Comparison of ENCODE assay signal across 8 cellular contexts in genomic region chr10:92290837-92291609, GRCh38. TPM values are rescaled to one million over a fixed set of nuclear protein-coding genes. Genes with fewer than 3 reads are reported as not detected.
DNase-seq lines count a peak whose midpoint lies in the region; ATAC-seq and TF ChIP-seq lines count a peak whose summit lies in the region.

CPEB3 (minus strand) TSS chr10:92291078; CDS start chr10:92240350, 50,728 bp downstream.
MARCHF5 (plus strand) TSS chr10:92291167; CDS start chr10:92291495, 328 bp downstream.

- H3K27ac Mint-ChIP-seq in GM23338: no peak within 1 kb of the TSS
- peak within 1 kb of the TSS; percentile 77 for H3K27ac Mint-ChIP-seq in activated T-helper 2 cell treated with anti-CD3 and anti-CD28 coated beads, Interferon-gamma antibody, Interleukin-2, Interleukin-4, amounts not matched to agents 10 μg/mL and 5 μg/mL and 100 μg/mL, durations not matched to agents 14 hours and 24 hours and 36 hours
- peak within 1 kb of the TSS; percentile 76 to 89 for H3K27ac Mint-ChIP-seq in natural killer cell treated with Interleukin-12 subunit alpha and Interleukin-12 subunit beta and Interleukin-15 and Interleukin-18, amount 100 ng/mL, for 72 hours

- peaks cover 3% of the 10 kb centered on the region; the same call in 1 of the 2 replicates for H3K36me3 ChIP-seq in GM23338 (ENCODE audit: insufficient read depth)

- H3K79me2 ChIP-seq in GM23338 (replicated peaks; ENCODE audit: insufficient read depth): peaks cover 50% of the 10 kb centered on the region

- peaks cover 18% of the 10 kb centered on the region for H3K4me1 Mint-ChIP-seq in GM23338
- H3K4me1 Mint-ChIP-seq in activated T-helper 2 cell treated with anti-CD3 and anti-CD28 coated beads, Interferon-gamma antibody, Interleukin-2, Interleukin-4, amounts not matched to agents 10 μg/mL and 5 μg/mL and 100 μg/mL, durations not matched to agents 14 hours and 24 hours and 36 hours (ENCODE audit: low read depth): peaks cover 21% of the 10 kb centered on the region
- H3K4me1 Mint-ChIP-seq in natural killer cell treated with Interleukin-12 subunit alpha and Interleukin-12 subunit beta and Interleukin-15 and Interleukin-18, amount 100 ng/mL, for 72 hours (ENCODE audit: low read depth in 2 of 2): peaks cover 13 to 22% of the 10 kb centered on the region in 2 donors

- H3K36me3 Mint-ChIP-seq in GM23338 (ENCODE audit: low read depth): peaks cover 9% of the 10 kb centered on the region
- H3K36me3 Mint-ChIP-seq in activated T-helper 2 cell treated with anti-CD3 and anti-CD28 coated beads, Interferon-gamma antibody, Interleukin-2, Interleukin-4, amounts not matched to agents 10 μg/mL and 5 μg/mL and 100 μg/mL, durations not matched to agents 14 hours and 24 hours and 36 hours (ENCODE audit: low read depth): peaks cover 17% of the 10 kb centered on the region
- H3K36me3 Mint-ChIP-seq in natural killer cell treated with Interleukin-12 subunit alpha and Interleukin-12 subunit beta and Interleukin-15 and Interleukin-18, amount 100 ng/mL, for 72 hours: no peaks in the 10 kb centered on the region

- peak; percentile 97 for ATAC-seq in GM23338
- ATAC-seq in natural killer cell treated with Interleukin-12 subunit alpha and Interleukin-12 subunit beta and Interleukin-15 and Interleukin-18, amount 100 ng/mL, for 72 hours: peak; percentile 99
- ATAC-seq in stimulated activated naive CD8-positive, alpha-beta T cell treated with anti-CD3 and anti-CD28 coated beads, Interleukin-15, Interleukin-2, amounts not matched to agents 100 U/mL and 50 U/mL, for 24 hours: peak; percentile 99

- intact Hi-C loops in activated T-helper 2 cell treated with anti-CD3 and anti-CD28 coated beads, Interferon-gamma antibody, Interleukin-2, Interleukin-4, amounts not matched to agents 10 μg/mL and 5 μg/mL and 100 μg/mL, durations not matched to agents 14 hours and 24 hours and 36 hours (cut with micrococcal nuclease): loop anchor here (1.0 to 10.0 kb wide), 7 partner anchors 51 to 494 kb away; partner anchors contain the start of genes IDE and TNKS2

- H3K4me1 ChIP-seq in GM23338 (ENCODE audit: insufficient read depth): peaks cover 12% of the 10 kb centered on the region; the same call in 1 of the 2 replicates

- no peaks in the 10 kb centered on the region for H3K27me3 ChIP-seq in GM23338 (ENCODE audit: insufficient read depth)

- H3F3A ChIP-seq in GM23338 (replicated peaks; ENCODE audit: low read depth): no peaks in the 10 kb centered on the region

- peaks cover 24% of the 10 kb centered on the region for H4K20me1 ChIP-seq in GM23338 (replicated peaks; ENCODE audit: insufficient read depth)

- H3K4me2 ChIP-seq in GM23338: peak within 1 kb of the TSS; percentile 93

- no peaks in the 10 kb centered on the region for H3K9me2 ChIP-seq in GM23338 (ENCODE audit: insufficient read depth)

- H3K27me3 Mint-ChIP-seq in GM23338 (ENCODE audit: insufficient read depth, low read depth, poor library complexity): peaks cover 3% of the 10 kb centered on the region
- no peaks in the 10 kb centered on the region for H3K27me3 Mint-ChIP-seq in activated T-helper 2 cell treated with anti-CD3 and anti-CD28 coated beads, Interferon-gamma antibody, Interleukin-2, Interleukin-4, amounts not matched to agents 10 μg/mL and 5 μg/mL and 100 μg/mL, durations not matched to agents 14 hours and 24 hours and 36 hours (ENCODE audit: low read depth)
- H3K27me3 Mint-ChIP-seq in natural killer cell treated with Interleukin-12 subunit alpha and Interleukin-12 subunit beta and Interleukin-15 and Interleukin-18, amount 100 ng/mL, for 72 hours: no peaks in the 10 kb centered on the region

- no peaks in the 10 kb centered on the region for H3K9me3 Mint-ChIP-seq in GM23338
- no peaks in the 10 kb centered on the region for H3K9me3 Mint-ChIP-seq in activated T-helper 2 cell treated with anti-CD3 and anti-CD28 coated beads, Interferon-gamma antibody, Interleukin-2, Interleukin-4, amounts not matched to agents 10 μg/mL and 5 μg/mL and 100 μg/mL, durations not matched to agents 14 hours and 24 hours and 36 hours
- no peaks in the 10 kb centered on the region for H3K9me3 Mint-ChIP-seq in natural killer cell treated with Interleukin-12 subunit alpha and Interleukin-12 subunit beta and Interleukin-15 and Interleukin-18, amount 100 ng/mL, for 72 hours

- TF ChIP-seq CTCF in GM23338 (conservative IDR thresholded peaks at IDR 0.05; ENCODE audit: low read depth in 2 of 2): peak; percentile 40 to 42

- peak; percentile 96 for DNase-seq in EL
- DNase-seq in GM23338 (ENCODE audit: low spot score): peak; percentile 98
- peak; percentile 93 for DNase-seq in LHCN-M2 (ENCODE audit: low read depth)
- peak; percentile 91 for DNase-seq in RPMI7951 (ENCODE audit: low read depth)
- peak; percentile 89 for DNase-seq in activated T-helper 2 cell treated with anti-CD3 and anti-CD28 coated beads, Interferon-gamma antibody, Interleukin-2, Interleukin-4, amounts not matched to agents 10 μg/mL and 5 μg/mL and 100 μg/mL, durations not matched to agents 14 hours and 24 hours and 36 hours (ENCODE audit: low spot score)
- DNase-seq in fibroblast of peridontal ligament (ENCODE audit: extremely low read depth): peak; percentile 91
- peak; percentile 97 for DNase-seq in natural killer cell treated with Interleukin-12 subunit alpha and Interleukin-12 subunit beta and Interleukin-15 and Interleukin-18, amount 100 ng/mL, for 72 hours (ENCODE audit: low spot score)
- DNase-seq in stimulated activated naive CD8-positive, alpha-beta T cell treated with anti-CD3 and anti-CD28 coated beads, Interleukin-15, Interleukin-2, amounts not matched to agents 100 U/mL and 50 U/mL, for 24 hours: peak; percentile 92

- peak within 1 kb of the TSS; percentile 99 for H2AFZ ChIP-seq in GM23338

- H3K4me3 Mint-ChIP-seq in GM23338: peak within 1 kb of the TSS; percentile 97
- peak within 1 kb of the TSS; percentile 94 for H3K4me3 Mint-ChIP-seq in activated T-helper 2 cell treated with anti-CD3 and anti-CD28 coated beads, Interferon-gamma antibody, Interleukin-2, Interleukin-4, amounts not matched to agents 10 μg/mL and 5 μg/mL and 100 μg/mL, durations not matched to agents 14 hours and 24 hours and 36 hours (ENCODE audit: low read depth)
- peak within 1 kb of the TSS; percentile 93 for H3K4me3 Mint-ChIP-seq in natural killer cell treated with Interleukin-12 subunit alpha and Interleukin-12 subunit beta and Interleukin-15 and Interleukin-18, amount 100 ng/mL, for 72 hours

- peak within 1 kb of the TSS; percentile 98 for H3K4me3 ChIP-seq in GM23338

- H3K27ac ChIP-seq in GM23338 (ENCODE audit: low read depth): peak within 1 kb of the TSS; percentile 92

TF ChIP-seq in GM23338, 12 proteins besides CTCF, POLR2A, EP300 and RAD21 (continues in another document):
- TF ChIP-seq, protein P1, sequence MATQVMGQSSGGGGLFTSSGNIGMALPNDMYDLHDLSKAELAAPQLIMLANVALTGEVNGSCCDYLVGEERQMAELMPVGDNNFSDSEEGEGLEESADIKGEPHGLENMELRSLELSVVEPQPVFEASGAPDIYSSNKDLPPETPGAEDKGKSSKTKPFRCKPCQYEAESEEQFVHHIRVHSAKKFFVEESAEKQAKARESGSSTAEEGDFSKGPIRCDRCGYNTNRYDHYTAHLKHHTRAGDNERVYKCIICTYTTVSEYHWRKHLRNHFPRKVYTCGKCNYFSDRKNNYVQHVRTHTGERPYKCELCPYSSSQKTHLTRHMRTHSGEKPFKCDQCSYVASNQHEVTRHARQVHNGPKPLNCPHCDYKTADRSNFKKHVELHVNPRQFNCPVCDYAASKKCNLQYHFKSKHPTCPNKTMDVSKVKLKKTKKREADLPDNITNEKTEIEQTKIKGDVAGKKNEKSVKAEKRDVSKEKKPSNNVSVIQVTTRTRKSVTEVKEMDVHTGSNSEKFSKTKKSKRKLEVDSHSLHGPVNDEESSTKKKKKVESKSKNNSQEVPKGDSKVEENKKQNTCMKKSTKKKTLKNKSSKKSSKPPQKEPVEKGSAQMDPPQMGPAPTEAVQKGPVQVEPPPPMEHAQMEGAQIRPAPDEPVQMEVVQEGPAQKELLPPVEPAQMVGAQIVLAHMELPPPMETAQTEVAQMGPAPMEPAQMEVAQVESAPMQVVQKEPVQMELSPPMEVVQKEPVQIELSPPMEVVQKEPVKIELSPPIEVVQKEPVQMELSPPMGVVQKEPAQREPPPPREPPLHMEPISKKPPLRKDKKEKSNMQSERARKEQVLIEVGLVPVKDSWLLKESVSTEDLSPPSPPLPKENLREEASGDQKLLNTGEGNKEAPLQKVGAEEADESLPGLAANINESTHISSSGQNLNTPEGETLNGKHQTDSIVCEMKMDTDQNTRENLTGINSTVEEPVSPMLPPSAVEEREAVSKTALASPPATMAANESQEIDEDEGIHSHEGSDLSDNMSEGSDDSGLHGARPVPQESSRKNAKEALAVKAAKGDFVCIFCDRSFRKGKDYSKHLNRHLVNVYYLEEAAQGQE (IDR thresholded peaks at IDR 0.05; ENCODE audit: unreplicated experiment): no peak

RNA-seq across cellular contexts. Expression of gene CPEB3, which starts in this region (rescaled TPM):
- total RNA-seq in GM23338 (2014; rRNA removed; shearing (Covaris generic)): 1.6 and 1.9 TPM in 2 replicates
- polyA plus RNA-seq in GM23338 (2016; fragmentation: Nextera tagmentation; extraction: Ambion mirVana): 0.74 and 0.82 TPM in 2 replicates
- 0.40 and 0.45 TPM in 2 replicates for total RNA-seq in LHCN-M2 (2014; rRNA removed)
- 0.12 TPM for polyA plus RNA-seq in LHCN-M2 (2012)
- total RNA-seq in RPMI7951 (2014; rRNA removed; shearing (Covaris generic)): 0.49 and 0.72 TPM in 2 replicates
- 1.9 TPM in 2 replicates for total RNA-seq in activated T-helper 2 cell treated with anti-CD3 and anti-CD28 coated beads, Interferon-gamma antibody, Interleukin-2, Interleukin-4, amounts not matched to agents 10 μg/mL and 5 μg/mL and 100 μg/mL, durations not matched to agents 14 hours and 24 hours and 36 hours
- 1 to 10 TPM; 4.0 to 4.8 TPM for total RNA-seq in natural killer cell treated with Interleukin-12 subunit alpha and Interleukin-12 subunit beta and Interleukin-15 and Interleukin-18, amount 100 ng/mL, for 72 hours

RNA-seq across cellular contexts. Expression of gene MARCHF5, which starts in this region (rescaled TPM):
- total RNA-seq in GM23338 (2014; rRNA removed; shearing (Covaris generic)): 14.2 and 15.6 TPM in 2 replicates
- polyA plus RNA-seq in GM23338 (2016; fragmentation: Nextera tagmentation; extraction: Ambion mirVana): 11.1 and 12.9 TPM in 2 replicates
- total RNA-seq in LHCN-M2 (2014; rRNA removed): 7.5 and 12.7 TPM in 2 replicates
- polyA plus RNA-seq in LHCN-M2 (2012): 17.8 TPM
- 5.6 and 12.3 TPM in 2 replicates for total RNA-seq in RPMI7951 (2014; rRNA removed; shearing (Covaris generic))
- 19.4 and 20.3 TPM in 2 replicates for total RNA-seq in activated T-helper 2 cell treated with anti-CD3 and anti-CD28 coated beads, Interferon-gamma antibody, Interleukin-2, Interleukin-4, amounts not matched to agents 10 μg/mL and 5 μg/mL and 100 μg/mL, durations not matched to agents 14 hours and 24 hours and 36 hours
- total RNA-seq in natural killer cell treated with Interleukin-12 subunit alpha and Interleukin-12 subunit beta and Interleukin-15 and Interleukin-18, amount 100 ng/mL, for 72 hours: 10 to 100 TPM; 26.5 to 32.0 TPM

Comparison
In these comparisons a context has a peak if more than half of its experiments do, and no peak if none do; other contexts are left out.
1. Peak in every context shown above with its lines: DNase-seq, ATAC-seq, H3K4me3 ChIP-seq and H3K27ac ChIP-seq.